8 cellular contexts compared by ENCODE assay signal in genomic region chr3:114057011-114057347, GRCh38. TPM values are rescaled to one million over a fixed set of nuclear protein-coding genes. Genes with fewer than 3 reads are reported as not detected.
DNase-seq lines count a peak whose midpoint lies in the region; ATAC-seq and TF ChIP-seq lines count a peak whose summit lies in the region.

No MANE protein-coding gene starts in this region.

- H3K4me1 ChIP-seq in A673 (ENCODE audit: insufficient read depth, low read length, poor library complexity, severe bottlenecking), result peaks cover 5% of the 10 kb centered on the region
- H3K4me1 ChIP-seq in colonic mucosa, result no peaks in the 10 kb centered on the region

- H3K9me3 ChIP-seq in A673 (ENCODE audit: low read depth, low read length, poor library complexity, severe bottlenecking) (no peaks in the 10 kb centered on the region), colonic mucosa (no peaks in the 10 kb centered on the region)

- no peaks in the 10 kb centered on the region for H3K9me3 Mint-ChIP-seq in nephron progenitor cell

- ATAC-seq in GM19463 (IDR thresholded peaks at IDR 0.05; ENCODE audit: unreplicated experiment), result peak; percentile 6

- CTCF ChIA-PET in A673 (lab: Charles Lee), result no interaction called here

- TSS peak; percentile 63 for BruUV-seq in A673 (replicated peaks; lab: Mats Ljungman, UMichigan)

- H3K27me3 Mint-ChIP-seq in nephron progenitor cell (ENCODE audit: low read depth, poor library complexity), result no peaks in the 10 kb centered on the region

- peak overlapping the region; percentile 65 for H3K27ac ChIP-seq in A673 (ENCODE audit: low read depth, low read length, poor library complexity, severe bottlenecking)
- H3K27ac ChIP-seq in colonic mucosa, result peak overlapping the region; percentile 84

- H3K4me3 ChIP-seq in A673 (ENCODE audit: low read depth, low read length, poor library complexity, severe bottlenecking) (peak overlapping the region; percentile 67), colonic mucosa (peak overlapping the region; percentile 84)

- peaks cover 37% of the 10 kb centered on the region for H3K4me1 Mint-ChIP-seq in nephron progenitor cell

- DNase-seq in A673 (ENCODE audit: low spot score) (no peak), HuH-7.5 (ENCODE audit: low spot score) (peak; percentile 18), colonic mucosa (no peak), nephron progenitor cell (no peak), NCI-H1092 treated with DMSO at 0.1 percent for 48 hours (lab: John Stamatoyannopoulos, UW) (no peak), kidney tubule cell (ENCODE audit: low spot score) (no peak), NCI-H2196 treated with DMSO at 0.1 percent for 48 hours (lab: John Stamatoyannopoulos, UW; ENCODE audit: unreplicated experiment) (no peak)

- intact Hi-C loops in A673 (cut with micrococcal nuclease; ENCODE audit: unreplicated experiment), result loop anchor here (10.0 kb wide), 1 partner anchor 312 kb away; the partner anchor contains the start of genes ATP6V1A and NAA50
- intact Hi-C loops in colonic mucosa (cut with DNase I), result loop anchor here (10.0 kb wide), 2 partner anchors 112 to 312 kb away; partner anchors contain the start of genes ATP6V1A, NAA50 and ZDHHC23

- peak overlapping the region; percentile 98 for H3K4me3 Mint-ChIP-seq in nephron progenitor cell

- no peaks in the 10 kb centered on the region for H3K27me3 ChIP-seq in A673 (replicated peaks; ENCODE audit: insufficient read depth, low read depth, low read length, poor library complexity)
- no peaks in the 10 kb centered on the region for H3K27me3 ChIP-seq in colonic mucosa

- H3K36me3 Mint-ChIP-seq in nephron progenitor cell (ENCODE audit: low read depth), result no peaks in the 10 kb centered on the region

- no peaks in the 10 kb centered on the region for H3K36me3 ChIP-seq in A673 (ENCODE audit: insufficient read depth, low read length, poor library complexity, severe bottlenecking)
- no peaks in the 10 kb centered on the region for H3K36me3 ChIP-seq in colonic mucosa

- peak overlapping the region; percentile 49 to 79 for H3K9ac ChIP-seq in colonic mucosa (ENCODE audit: low read depth in 2 of 2, low read length in 2 of 2)

- peak overlapping the region; percentile 98 for H3K27ac Mint-ChIP-seq in nephron progenitor cell

- TF ChIP-seq CTCF in A673 (conservative IDR thresholded peaks at IDR 0.05; ENCODE audit: low read depth, low read length), result no peak
- TF ChIP-seq CTCF in colonic mucosa (IDR thresholded peaks at IDR 0.05), result no peak
- no peak for TF ChIP-seq CTCF in nephron progenitor cell (IDR thresholded peaks at IDR 0.05)

- POLR2A ChIA-PET in A673 (lab: Charles Lee; ENCODE audit: low non-redundant PET), result interaction anchor here (0.7 kb wide), 1 partner anchor 1729 kb away, joined by 3 read pairs; no protein-coding TSS in a partner anchor

RNA-seq across cellular contexts. Expression of gene QTRT2, which starts 0.4 kb away (rescaled TPM):
- total RNA-seq in A673 (2021), result 49.6 and 62.4 TPM in 2 replicates
- 10 to 100 TPM; 20.3 to 25.6 TPM for total RNA-seq in colonic mucosa

RNA-seq across cellular contexts. Expression of gene CCDC191, which starts 0.7 kb away (rescaled TPM):
- total RNA-seq in A673 (2021) (1.1 and 3.2 TPM in 2 replicates), colonic mucosa (1 to 10 TPM; 3.1 TPM)
